ENCODE assay signal across 14 cellular contexts in the genomic region with DNA sequence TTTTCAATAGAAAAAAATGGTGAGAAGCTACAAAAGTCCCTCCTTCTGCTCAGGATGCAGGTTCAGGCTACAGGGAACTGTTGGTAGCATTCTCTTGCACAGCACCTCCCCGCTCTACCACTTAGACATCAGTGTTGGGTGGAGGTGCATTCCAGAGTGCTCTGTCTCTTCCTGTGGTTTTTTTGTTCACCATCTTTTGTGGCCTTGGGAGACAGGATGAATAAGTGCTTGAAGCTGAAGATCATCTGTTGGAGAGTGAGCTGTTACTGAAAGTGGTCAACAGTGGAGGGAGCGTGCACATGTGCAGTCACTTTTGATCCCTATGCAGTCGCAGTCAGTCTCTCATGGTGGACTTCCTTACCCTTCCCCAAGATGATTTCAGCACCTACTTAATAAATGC. TPM values are rescaled to one million over a fixed set of nuclear protein-coding genes. Genes with fewer than 3 reads are reported as not detected.
DNase-seq lines count a peak whose midpoint lies in the region; ATAC-seq, FAIRE-seq and TF ChIP-seq lines count a peak whose summit lies in the region.
"Had no signal": no experiment of that assay in that cellular context is flagged by ENCODE, and none has a peak within 500 bp of the region (broad histone marks: within the 10 kb centered on the region; RNA-seq: fewer than 3 reads in every experiment).

No MANE protein-coding gene starts in this region.

- no peak overlapping the region for H3K4me3 Mint-ChIP-seq in MCF 10A (ENCODE audit: unreplicated experiment)
- H3K4me3 Mint-ChIP-seq: activated CD8-positive, alpha-beta T cell treated with anti-CD3 and anti-CD28 coated beads, Interleukin-2, amount 10 ng/mL, durations not matched to agents 7 days and 5 days; activated naive CD8-positive, alpha-beta T cell had no signal

- peak; percentile 68 for FAIRE-seq in urothelium cell line (lab: Jason Lieb, UNC)
- FAIRE-seq: A204.1 had no signal

- H3K27ac ChIP-seq in breast epithelium (no peak overlapping the region), SJSA1 (peak overlapping the region; percentile 38; the same call in 1 of the 2 replicates), body of pancreas (no peak overlapping the region)
- H3K27ac ChIP-seq: dorsolateral prefrontal cortex, transverse colon had no signal

- no peaks in the 10 kb centered on the region for H3K9me3 ChIP-seq in breast epithelium
- H3K9me3 ChIP-seq in SJSA1 (replicated peaks) = no peaks in the 10 kb centered on the region
- H3K9me3 ChIP-seq in body of pancreas = no peaks in the 10 kb centered on the region
- H3K9me3 ChIP-seq: transverse colon had no signal

- TF ChIP-seq POLR2A in breast epithelium (IDR thresholded peaks at IDR 0.05) (no peak), body of pancreas (IDR thresholded peaks at IDR 0.05) (no peak)

- H3K4me1 Mint-ChIP-seq in MCF 10A (ENCODE audit: insufficient read depth, unreplicated experiment) = peaks cover 34% of the 10 kb centered on the region

- H3K4me3 ChIP-seq in breast epithelium (no peak overlapping the region), SJSA1 (no peak overlapping the region), fibroblast of pulmonary artery (replicated peaks; ENCODE audit: low read depth, low read length) (no peak overlapping the region), body of pancreas (no peak overlapping the region)
- H3K4me3 ChIP-seq: dorsolateral prefrontal cortex, transverse colon had no signal

- H3K36me3 ChIP-seq in breast epithelium (no peaks in the 10 kb centered on the region), SJSA1 (no peaks in the 10 kb centered on the region; the same call in 1 of the 2 replicates), body of pancreas (replicated peaks in 1 of 2; ENCODE audit: insufficient read depth in 1 of 2, low read depth in 2 of 2) (no peaks in the 10 kb centered on the region)
- H3K36me3 ChIP-seq: transverse colon had no signal

- POLR2A ChIA-PET in MCF 10A (lab: Yijun Ruan, JAX) = interaction anchor here (1.0 to 1.3 kb wide), 3 partner anchors 9 to 1227 kb away, joined by 3 to 7 read pairs (median 5); a partner anchor contains a TSS

- no peak overlapping the region for H3K27ac Mint-ChIP-seq in MCF 10A (ENCODE audit: low read depth, unreplicated experiment)
- H3K27ac Mint-ChIP-seq: activated CD8-positive, alpha-beta T cell treated with anti-CD3 and anti-CD28 coated beads, Interleukin-2, amount 10 ng/mL, durations not matched to agents 7 days and 5 days; activated naive CD8-positive, alpha-beta T cell had no signal

- WGBS in body of pancreas, 2 donors = 97 to 99% methylated on average over 3 of the region's 3 CpGs

- no peak for TF ChIP-seq CTCF in MCF 10A (IDR thresholded peaks at IDR 0.05; ENCODE audit: unreplicated experiment)
- no peak for TF ChIP-seq CTCF in breast epithelium (IDR thresholded peaks at IDR 0.05)
- TF ChIP-seq CTCF in fibroblast of pulmonary artery (IDR thresholded peaks at IDR 0.05; ENCODE audit: low read length, missing control alignments) = no peak
- no peak for TF ChIP-seq CTCF in body of pancreas (IDR thresholded peaks at IDR 0.05)

- H3K9me3 Mint-ChIP-seq in MCF 10A (ENCODE audit: unreplicated experiment) = no peaks in the 10 kb centered on the region

- peaks cover 12% of the 10 kb centered on the region for H3K36me3 Mint-ChIP-seq in MCF 10A (ENCODE audit: insufficient read depth, unreplicated experiment)
- H3K36me3 Mint-ChIP-seq: activated naive CD8-positive, alpha-beta T cell had no signal

- intact Hi-C loops in MCF 10A (cut with micrococcal nuclease) (no loop called here), breast epithelium (cut with DNase I; ENCODE audit: low total_unique reads) (no loop called here), body of pancreas (cut with DNase I) (no loop called here)

- no peaks in the 10 kb centered on the region for H3K27me3 Mint-ChIP-seq in MCF 10A (ENCODE audit: insufficient read depth, unreplicated experiment)

- peaks cover 0 to 5% of the 10 kb centered on the region in 2 donors for H3K4me1 ChIP-seq in breast epithelium
- H3K4me1 ChIP-seq in SJSA1 (replicated peaks) = peaks cover 27% of the 10 kb centered on the region
- H3K4me1 ChIP-seq in body of pancreas = peaks cover 6% of the 10 kb centered on the region

- no peaks in the 10 kb centered on the region for H3K27me3 ChIP-seq in breast epithelium
- no peaks in the 10 kb centered on the region for H3K27me3 ChIP-seq in SJSA1 (replicated peaks)
- H3K27me3 ChIP-seq in body of pancreas = no peaks in the 10 kb centered on the region
- H3K27me3 ChIP-seq: dorsolateral prefrontal cortex, transverse colon had no signal

- BruUV-seq in MCF 10A (replicated peaks; lab: Mats Ljungman, UMichigan) = no TSS peak

- peak; percentile 32 for DNase-seq in MCF 10A (ENCODE audit: unreplicated experiment)
- no peak for DNase-seq in breast epithelium (ENCODE audit: low spot score in 2 of 2)
- DNase-seq in SJSA1 (ENCODE audit: low read depth in 1 of 2, low spot score in 2 of 2) = peak; percentile 68 to 76
- DNase-seq in fibroblast of pulmonary artery (ENCODE audit: low read depth) = peak; percentile 51
- peak; percentile 81 for DNase-seq in urothelium cell line (ENCODE audit: low spot score)
- no peak for DNase-seq in body of pancreas
- no peak for DNase-seq in T-helper 1 cell
- DNase-seq: activated CD8-positive, alpha-beta T cell treated with anti-CD3 and anti-CD28 coated beads, Interleukin-2, amount 10 ng/mL, durations not matched to agents 7 days and 5 days; dorsolateral prefrontal cortex; NCI-H2107; transverse colon had no signal

- CTCF ChIA-PET in MCF 10A (lab: Yijun Ruan, JAX) = interaction anchor here (0.5 to 2.1 kb wide), 3 partner anchors 12 to 312 kb away, joined by 3 to 17 read pairs (median 3); no protein-coding TSS in a partner anchor

- ATAC-seq in GM21423 (IDR thresholded peaks at IDR 0.05; ENCODE audit: unreplicated experiment) = no peak
- ATAC-seq in body of pancreas = no peak
- ATAC-seq: activated CD8-positive, alpha-beta T cell treated with anti-CD3 and anti-CD28 coated beads, Interleukin-2, amount 10 ng/mL, durations not matched to agents 7 days and 5 days had no signal

RNA-seq across cellular contexts. Expression of a gene that starts 16.6 kb away (rescaled TPM):
- total RNA-seq in MCF 10A (2022) (21.6 and 21.8 TPM in 2 replicates), breast epithelium (10 to 100 TPM; 15.4 to 50.3 (median 33.1) TPM), body of pancreas (10 to 100 TPM; 23.1 to 48.8 TPM)
- 26.4 and 30.4 TPM in 2 replicates for total RNA-seq in SJSA1 (2014; rRNA removed; shearing (Covaris generic))

Comparison
In these comparisons a context has a peak if more than half of its experiments do, and no peak if none do; other contexts are left out.
1. DNase-seq: peak in MCF 10A (single experiment), SJSA1 (2 of 2), fibroblast of pulmonary artery (single experiment) and urothelium cell line (single experiment); none in breast epithelium (0 of 2), body of pancreas (0 of 4) and T-helper 1 cell (0 of 5).